Comparison of ENCODE assay signal across 1 cellular context in the genomic region with DNA sequence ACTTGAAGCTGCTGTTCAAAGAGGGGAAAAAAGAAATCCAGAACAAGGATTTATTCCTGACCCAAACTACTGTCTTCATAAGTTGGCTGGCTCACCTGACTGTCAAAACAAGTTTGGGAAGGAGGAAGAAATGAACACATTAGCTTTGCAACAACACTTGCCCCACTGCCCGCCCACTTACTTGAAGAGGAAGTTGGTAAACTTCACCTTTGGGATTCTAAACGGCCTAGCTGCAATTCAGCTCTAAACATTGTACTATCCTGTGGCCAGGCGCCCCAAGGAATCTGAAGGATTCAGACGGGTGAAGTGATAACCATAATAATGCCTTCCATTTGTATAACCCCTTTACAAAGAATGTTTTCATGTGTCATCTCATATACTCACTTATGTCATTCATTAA.
TF ChIP-seq lines count a peak whose summit lies in the region.

No MANE protein-coding gene starts in this region.

TF ChIP-seq in GM23338, 12 proteins besides CTCF, POLR2A, EP300 and RAD21 (continued from another document):
- TF ChIP-seq, protein P1, sequence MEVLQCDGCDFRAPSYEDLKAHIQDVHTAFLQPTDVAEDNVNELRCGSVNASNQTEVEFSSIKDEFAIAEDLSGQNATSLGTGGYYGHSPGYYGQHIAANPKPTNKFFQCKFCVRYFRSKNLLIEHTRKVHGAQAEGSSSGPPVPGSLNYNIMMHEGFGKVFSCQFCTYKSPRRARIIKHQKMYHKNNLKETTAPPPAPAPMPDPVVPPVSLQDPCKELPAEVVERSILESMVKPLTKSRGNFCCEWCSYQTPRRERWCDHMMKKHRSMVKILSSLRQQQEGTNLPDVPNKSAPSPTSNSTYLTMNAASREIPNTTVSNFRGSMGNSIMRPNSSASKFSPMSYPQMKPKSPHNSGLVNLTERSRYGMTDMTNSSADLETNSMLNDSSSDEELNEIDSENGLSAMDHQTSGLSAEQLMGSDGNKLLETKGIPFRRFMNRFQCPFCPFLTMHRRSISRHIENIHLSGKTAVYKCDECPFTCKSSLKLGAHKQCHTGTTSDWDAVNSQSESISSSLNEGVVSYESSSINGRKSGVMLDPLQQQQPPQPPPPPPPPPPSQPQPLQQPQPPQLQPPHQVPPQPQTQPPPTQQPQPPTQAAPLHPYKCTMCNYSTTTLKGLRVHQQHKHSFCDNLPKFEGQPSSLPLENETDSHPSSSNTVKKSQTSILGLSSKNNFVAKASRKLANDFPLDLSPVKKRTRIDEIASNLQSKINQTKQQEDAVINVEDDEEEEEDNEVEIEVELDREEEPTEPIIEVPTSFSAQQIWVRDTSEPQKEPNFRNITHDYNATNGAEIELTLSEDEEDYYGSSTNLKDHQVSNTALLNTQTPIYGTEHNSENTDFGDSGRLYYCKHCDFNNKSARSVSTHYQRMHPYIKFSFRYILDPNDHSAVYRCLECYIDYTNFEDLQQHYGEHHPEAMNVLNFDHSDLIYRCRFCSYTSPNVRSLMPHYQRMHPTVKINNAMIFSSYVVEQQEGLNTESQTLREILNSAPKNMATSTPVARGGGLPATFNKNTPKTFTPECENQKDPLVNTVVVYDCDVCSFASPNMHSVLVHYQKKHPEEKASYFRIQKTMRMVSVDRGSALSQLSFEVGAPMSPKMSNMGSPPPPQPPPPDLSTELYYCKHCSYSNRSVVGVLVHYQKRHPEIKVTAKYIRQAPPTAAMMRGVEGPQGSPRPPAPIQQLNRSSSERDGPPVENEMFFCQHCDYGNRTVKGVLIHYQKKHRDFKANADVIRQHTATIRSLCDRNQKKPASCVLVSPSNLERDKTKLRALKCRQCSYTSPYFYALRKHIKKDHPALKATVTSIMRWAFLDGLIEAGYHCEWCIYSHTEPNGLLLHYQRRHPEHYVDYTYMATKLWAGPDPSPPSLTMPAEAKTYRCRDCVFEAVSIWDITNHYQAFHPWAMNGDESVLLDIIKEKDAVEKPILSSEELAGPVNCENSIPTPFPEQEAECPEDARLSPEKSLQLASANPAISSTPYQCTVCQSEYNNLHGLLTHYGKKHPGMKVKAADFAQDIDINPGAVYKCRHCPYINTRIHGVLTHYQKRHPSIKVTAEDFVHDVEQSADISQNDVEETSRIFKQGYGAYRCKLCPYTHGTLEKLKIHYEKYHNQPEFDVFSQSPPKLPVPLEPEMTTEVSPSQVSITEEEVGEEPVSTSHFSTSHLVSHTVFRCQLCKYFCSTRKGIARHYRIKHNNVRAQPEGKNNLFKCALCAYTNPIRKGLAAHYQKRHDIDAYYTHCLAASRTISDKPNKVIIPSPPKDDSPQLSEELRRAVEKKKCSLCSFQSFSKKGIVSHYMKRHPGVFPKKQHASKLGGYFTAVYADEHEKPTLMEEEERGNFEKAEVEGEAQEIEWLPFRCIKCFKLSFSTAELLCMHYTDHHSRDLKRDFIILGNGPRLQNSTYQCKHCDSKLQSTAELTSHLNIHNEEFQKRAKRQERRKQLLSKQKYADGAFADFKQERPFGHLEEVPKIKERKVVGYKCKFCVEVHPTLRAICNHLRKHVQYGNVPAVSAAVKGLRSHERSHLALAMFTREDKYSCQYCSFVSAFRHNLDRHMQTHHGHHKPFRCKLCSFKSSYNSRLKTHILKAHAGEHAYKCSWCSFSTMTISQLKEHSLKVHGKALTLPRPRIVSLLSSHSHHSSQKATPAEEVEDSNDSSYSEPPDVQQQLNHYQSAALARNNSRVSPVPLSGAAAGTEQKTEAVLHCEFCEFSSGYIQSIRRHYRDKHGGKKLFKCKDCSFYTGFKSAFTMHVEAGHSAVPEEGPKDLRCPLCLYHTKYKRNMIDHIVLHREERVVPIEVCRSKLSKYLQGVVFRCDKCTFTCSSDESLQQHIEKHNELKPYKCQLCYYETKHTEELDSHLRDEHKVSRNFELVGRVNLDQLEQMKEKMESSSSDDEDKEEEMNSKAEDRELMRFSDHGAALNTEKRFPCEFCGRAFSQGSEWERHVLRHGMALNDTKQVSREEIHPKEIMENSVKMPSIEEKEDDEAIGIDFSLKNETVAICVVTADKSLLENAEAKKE (CRISPR knock-in tag; IDR thresholded peaks at IDR 0.05), result no peak
- TF ChIP-seq EZH2phosphoT487 (IDR thresholded peaks at IDR 0.05; ENCODE audit: unreplicated experiment) (no peak), STAT1 (IDR thresholded peaks at IDR 0.05; ENCODE audit: unreplicated experiment) (no peak), ZNF331 (CRISPR knock-in tag; IDR thresholded peaks at IDR 0.05; ENCODE audit: low read depth) (no peak), NANOG (IDR thresholded peaks at IDR 0.05; ENCODE audit: borderline replicate concordance) (no peak), ETS1 (IDR thresholded peaks at IDR 0.05) (no peak), JUNB (IDR thresholded peaks at IDR 0.05; ENCODE audit: unreplicated experiment) (no peak), POLR2AphosphoS5 (IDR thresholded peaks at IDR 0.05; ENCODE audit: low read depth) (no peak), CREB1 (CRISPR knock-in tag; IDR thresholded peaks at IDR 0.05; ENCODE audit: low read depth) (no peak)
TF ChIP-seq in GM23338: peak in this region for 0.
